In genomic region chr1:118911571-118911970, GRCh38 we compare ENCODE assay signal across 27 cellular contexts.
"Had no signal": no experiment of that assay in that cellular context is flagged by ENCODE, and none has a peak within 500 bp of the region (broad histone marks: within the 10 kb centered on the region; RNA-seq: fewer than 3 reads in every experiment).

No MANE protein-coding gene starts in this region.

- FAIRE-seq: islet of Langerhans, kidney had no signal

- H3K27me3 ChIP-seq: ovary, right atrium auricular region, right lobe of liver, tibial nerve, uterus had no signal

- H3K9me3 ChIP-seq: left ventricle myocardium inferior, mucosa of descending colon, ovary, right atrium auricular region, right lobe of liver, tibial nerve, uterus had no signal

- H3K4me3 ChIP-seq: left ventricle myocardium inferior, lung, mucosa of descending colon, ovary, right atrium auricular region, smooth muscle cell, tibial nerve, uterus had no signal

- H3K36me3 Mint-ChIP-seq: immature natural killer cell; memory B cell; naive thymus-derived CD4-positive, alpha-beta T cell; natural killer cell treated with Interleukin-12 subunit alpha and Interleukin-12 subunit beta and Interleukin-15 and Interleukin-18, amount 100 ng/mL, for 72 hours; stimulated activated memory B cell treated with anti-CD40 and anti-IgM and Interleukin-4, amounts not matched to agents 10 μg/mL and 1 μg/mL and 100 μg/mL, for 72 hours; type B pancreatic cell had no signal

- H3K4me1 Mint-ChIP-seq: immature natural killer cell; naive thymus-derived CD4-positive, alpha-beta T cell; stimulated activated naive CD8-positive, alpha-beta T cell treated with anti-CD3 and anti-CD28 coated beads, Interleukin-15, amount 100 ng/mL, for 72 hours had no signal

- H3K27ac ChIP-seq: left ventricle myocardium inferior, ovary, right atrium auricular region, tibial nerve, uterus had no signal

- H3K4me2 ChIP-seq: smooth muscle cell had no signal

- DNase-seq: immature natural killer cell; kidney; left colon; left ventricle myocardium inferior; midbrain; mucosa of descending colon; naive thymus-derived CD4-positive, alpha-beta T cell; ovary; right lobe of liver; stimulated activated CD4-positive, alpha-beta T cell treated with anti-CD3 and anti-CD28 coated beads, Interleukin-1b, Interleukin-23, amount 100 ng/mL, for 48 hours; stimulated activated CD4-positive, alpha-beta T cell treated with anti-CD3 and anti-CD28 coated beads, Interleukin-2, amount 100 ng/mL, for 48 hours; stimulated activated CD4-positive, alpha-beta T cell treated with anti-CD3 and anti-CD28 coated beads, Interleukin-4, amount 100 ng/mL, for 4 hours; stimulated activated CD8-positive, alpha-beta memory T cell treated with anti-CD3 and anti-CD28 coated beads, Interleukin-4, amount 100 ng/mL, for 48 hours; stimulated activated naive CD4-positive, alpha-beta T cell treated with Interleukin-2 at 50 U/mL for 16 hours; stimulated activated naive CD8-positive, alpha-beta T cell treated with anti-CD3 and anti-CD28 coated beads, Interleukin-15, amount 100 ng/mL, for 72 hours; substantia nigra; uterus had no signal

- H3K4me3 Mint-ChIP-seq: immature natural killer cell; memory B cell; naive thymus-derived CD4-positive, alpha-beta T cell; natural killer cell treated with Interleukin-12 subunit alpha and Interleukin-12 subunit beta and Interleukin-15 and Interleukin-18, amount 100 ng/mL, for 72 hours; stimulated activated memory B cell treated with anti-CD40 and anti-IgM and Interleukin-4, amounts not matched to agents 10 μg/mL and 1 μg/mL and 100 μg/mL, for 72 hours; stimulated activated naive CD8-positive, alpha-beta T cell treated with anti-CD3 and anti-CD28 coated beads, Interleukin-15, amount 100 ng/mL, for 72 hours; type B pancreatic cell had no signal

- H3K9me3 Mint-ChIP-seq: memory B cell; stimulated activated memory B cell treated with anti-CD40 and anti-IgM and Interleukin-4, amounts not matched to agents 10 μg/mL and 1 μg/mL and 100 μg/mL, for 72 hours; type B pancreatic cell had no signal

- H3K4me1 ChIP-seq: left ventricle myocardium inferior, right atrium auricular region, tibial nerve, uterus had no signal

- ATAC-seq: left colon; mucosa of descending colon; naive thymus-derived CD4-positive, alpha-beta T cell; natural killer cell treated with Interleukin-12 subunit alpha and Interleukin-12 subunit beta and Interleukin-15 and Interleukin-18, amount 100 ng/mL, for 72 hours; right lobe of liver; stimulated activated memory B cell treated with anti-CD40 and anti-IgM and Interleukin-4, amounts not matched to agents 10 μg/mL and 1 μg/mL and 100 μg/mL, for 72 hours; stimulated activated naive CD8-positive, alpha-beta T cell treated with anti-CD3 and anti-CD28 coated beads, Interleukin-15, amount 100 ng/mL, for 72 hours had no signal

- H3K27me3 Mint-ChIP-seq: natural killer cell treated with Interleukin-12 subunit alpha and Interleukin-12 subunit beta and Interleukin-15 and Interleukin-18, amount 100 ng/mL, for 72 hours; stimulated activated memory B cell treated with anti-CD40 and anti-IgM and Interleukin-4, amounts not matched to agents 10 μg/mL and 1 μg/mL and 100 μg/mL, for 72 hours had no signal

- H3K36me3 ChIP-seq: left ventricle myocardium inferior, ovary, right atrium auricular region, right lobe of liver, uterus had no signal

- H3K27ac Mint-ChIP-seq: immature natural killer cell; memory B cell; naive thymus-derived CD4-positive, alpha-beta T cell; natural killer cell treated with Interleukin-12 subunit alpha and Interleukin-12 subunit beta and Interleukin-15 and Interleukin-18, amount 100 ng/mL, for 72 hours; progenitor cell of endocrine pancreas; stimulated activated memory B cell treated with anti-CD40 and anti-IgM and Interleukin-4, amounts not matched to agents 10 μg/mL and 1 μg/mL and 100 μg/mL, for 72 hours; stimulated activated naive CD8-positive, alpha-beta T cell treated with anti-CD3 and anti-CD28 coated beads, Interleukin-15, amount 100 ng/mL, for 72 hours; type B pancreatic cell had no signal
